ENCODE assay signal across 8 cellular contexts in the genomic region with DNA sequence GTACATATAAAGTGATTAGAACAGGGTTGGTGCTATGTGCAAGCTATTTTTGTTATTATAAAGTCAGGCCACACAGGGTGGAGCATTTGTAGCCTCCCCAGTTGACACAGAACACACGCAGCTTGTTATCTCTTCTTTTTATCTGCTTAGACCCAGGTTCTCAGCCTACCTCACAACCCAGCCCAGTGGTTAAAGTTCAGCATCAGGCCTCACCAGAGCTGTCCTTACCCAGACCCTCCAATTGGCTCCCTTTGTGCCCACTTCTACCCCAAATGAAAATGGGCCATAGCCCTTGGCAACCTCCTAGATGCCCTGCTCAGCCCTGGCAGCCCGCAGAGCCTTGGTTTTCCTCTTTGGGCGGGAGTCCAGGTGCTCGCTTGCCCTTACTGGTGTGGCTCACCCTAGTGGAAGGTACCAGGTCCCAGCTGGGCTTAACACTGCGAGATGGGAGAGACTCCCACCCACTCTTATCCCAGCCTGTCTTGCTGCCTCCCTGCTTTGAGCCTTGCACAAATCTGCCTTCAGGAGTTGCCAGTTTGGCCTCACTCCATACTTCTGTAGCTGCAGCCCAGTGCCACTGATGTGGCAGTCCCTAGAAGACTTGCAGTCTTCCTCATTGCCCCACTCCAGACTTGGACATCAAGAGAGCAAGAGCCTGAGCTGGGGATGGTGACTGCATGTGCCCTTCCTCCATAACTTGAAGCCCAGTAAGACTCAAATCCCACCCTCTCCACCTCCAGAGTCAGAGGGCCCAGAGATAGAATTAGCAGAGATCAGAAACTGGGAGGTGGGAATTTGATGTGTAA. TPM values are rescaled to one million over a fixed set of nuclear protein-coding genes. Genes with fewer than 3 reads are reported as not detected.
DNase-seq lines count a peak whose midpoint lies in the region; ATAC-seq, FAIRE-seq and TF ChIP-seq lines count a peak whose summit lies in the region.

No MANE protein-coding gene starts in this region.

- H3K4me1 ChIP-seq in kidney (ENCODE audit: control insufficient read depth in 1 of 2, insufficient read depth in 1 of 2, low read depth in 1 of 2, low read length in 2 of 2) (peaks cover 5 to 12% of the 10 kb centered on the region in 2 donors), stomach smooth muscle (ENCODE audit: control insufficient read depth, insufficient read depth, low read length) (peaks cover 36% of the 10 kb centered on the region)

- ATAC-seq in GM21423 (IDR thresholded peaks at IDR 0.05; ENCODE audit: unreplicated experiment) = no peak

- H3K4me3 ChIP-seq in kidney (ENCODE audit: low read length in 2 of 2) = peak overlapping the region; percentile 79 to 93
- peak overlapping the region; percentile 88 to 97 for H3K4me3 ChIP-seq in stomach smooth muscle (ENCODE audit: low read length in 2 of 2)

- no peaks in the 10 kb centered on the region for H3K9me3 Mint-ChIP-seq in T-helper 1 cell treated with Interleukin-12 subunit alpha and Interleukin-12 subunit beta and Interleukin-4 antibody, amounts not matched to agents 30 μg/mL and 1 μg/mL, for 36 hours
- H3K9me3 Mint-ChIP-seq in activated CD4-positive, alpha-beta memory T cell treated with anti-CD3 and anti-CD28 coated beads for 36 hours = no peaks in the 10 kb centered on the region

- TF ChIP-seq CTCF in kidney (IDR thresholded peaks at IDR 0.05; ENCODE audit: borderline replicate concordance, extremely low read depth, insufficient read depth) = no peak

- peaks cover 56% of the 10 kb centered on the region for H3K4me1 Mint-ChIP-seq in T-helper 1 cell treated with Interleukin-12 subunit alpha and Interleukin-12 subunit beta and Interleukin-4 antibody, amounts not matched to agents 30 μg/mL and 1 μg/mL, for 36 hours (ENCODE audit: low read depth)
- H3K4me1 Mint-ChIP-seq in activated CD4-positive, alpha-beta memory T cell treated with anti-CD3 and anti-CD28 coated beads for 36 hours (ENCODE audit: low read depth) = peaks cover 54% of the 10 kb centered on the region

- peaks cover 38% of the 10 kb centered on the region for H3K36me3 Mint-ChIP-seq in T-helper 1 cell treated with Interleukin-12 subunit alpha and Interleukin-12 subunit beta and Interleukin-4 antibody, amounts not matched to agents 30 μg/mL and 1 μg/mL, for 36 hours (ENCODE audit: low read depth)
- H3K36me3 Mint-ChIP-seq in activated CD4-positive, alpha-beta memory T cell treated with anti-CD3 and anti-CD28 coated beads for 36 hours = peaks cover 26% of the 10 kb centered on the region

- peak overlapping the region; percentile 86 for H3K27ac Mint-ChIP-seq in T-helper 1 cell treated with Interleukin-12 subunit alpha and Interleukin-12 subunit beta and Interleukin-4 antibody, amounts not matched to agents 30 μg/mL and 1 μg/mL, for 36 hours
- peak overlapping the region; percentile 89 for H3K27ac Mint-ChIP-seq in activated CD4-positive, alpha-beta memory T cell treated with anti-CD3 and anti-CD28 coated beads for 36 hours

- H3K27ac ChIP-seq in kidney (ENCODE audit: low read depth in 2 of 2, low read length in 2 of 2) = no peak overlapping the region
- H3K27ac ChIP-seq in stomach smooth muscle (ENCODE audit: low read length) = peak overlapping the region; percentile 67

- CTCF ChIA-PET in activated CD4-positive, alpha-beta memory T cell treated with anti-CD3 and anti-CD28 coated beads for 36 hours (lab: Charles Lee) = interaction anchor here (0.6 to 6.4 kb wide), 4 partner anchors 11 to 78 kb away, joined by 3 to 53 read pairs (median 4); no protein-coding TSS in a partner anchor

- peak overlapping the region; percentile 94 for H3K4me3 Mint-ChIP-seq in T-helper 1 cell treated with Interleukin-12 subunit alpha and Interleukin-12 subunit beta and Interleukin-4 antibody, amounts not matched to agents 30 μg/mL and 1 μg/mL, for 36 hours
- peak overlapping the region; percentile 96 for H3K4me3 Mint-ChIP-seq in activated CD4-positive, alpha-beta memory T cell treated with anti-CD3 and anti-CD28 coated beads for 36 hours

- POLR2A ChIA-PET in activated CD4-positive, alpha-beta memory T cell treated with anti-CD3 and anti-CD28 coated beads for 36 hours (lab: Charles Lee) = interaction anchor here (0.9 to 2.8 kb wide), 9 partner anchors 11 to 202 kb away, joined by 3 to 28 read pairs (median 5); a partner anchor contains a TSS

- FAIRE-seq in kidney (lab: Jason Lieb, UNC) = no peak

- H3K9me3 ChIP-seq in kidney (ENCODE audit: control insufficient read depth in 1 of 2, low read length in 2 of 2) (no peaks in the 10 kb centered on the region), stomach smooth muscle (ENCODE audit: control insufficient read depth in 2 of 2, low read length in 2 of 2) (no peaks in the 10 kb centered on the region)

- H3K36me3 ChIP-seq in kidney (ENCODE audit: control insufficient read depth in 1 of 2, insufficient read depth in 2 of 2, low read length in 2 of 2) = no peaks in the 10 kb centered on the region
- H3K36me3 ChIP-seq in stomach smooth muscle (ENCODE audit: control insufficient read depth in 2 of 2, insufficient read depth in 2 of 2, low read length in 2 of 2) = no peaks in the 10 kb centered on the region

- H3K27me3 Mint-ChIP-seq in T-helper 1 cell treated with Interleukin-12 subunit alpha and Interleukin-12 subunit beta and Interleukin-4 antibody, amounts not matched to agents 30 μg/mL and 1 μg/mL, for 36 hours (ENCODE audit: low read depth) = no peaks in the 10 kb centered on the region
- H3K27me3 Mint-ChIP-seq in activated CD4-positive, alpha-beta memory T cell treated with anti-CD3 and anti-CD28 coated beads for 36 hours = no peaks in the 10 kb centered on the region

- no peaks in the 10 kb centered on the region for H3K27me3 ChIP-seq in stomach smooth muscle (ENCODE audit: control insufficient read depth in 1 of 2, insufficient read depth in 2 of 2, low read length in 2 of 2)

- no peak for DNase-seq in T-helper 1 cell
- no peak for DNase-seq in activated CD4-positive, alpha-beta memory T cell treated with anti-CD3 and anti-CD28 coated beads for 36 hours
- no peak for DNase-seq in kidney
- no peak for DNase-seq in mucosa of gallbladder (ENCODE audit: low spot score)
- DNase-seq in DMS79 (lab: John Stamatoyannopoulos, UW) = no peak

- no peak overlapping the region for H3K9ac ChIP-seq in kidney (ENCODE audit: low read length in 2 of 2)
- H3K9ac ChIP-seq in stomach smooth muscle (ENCODE audit: low read length in 2 of 2) = peak overlapping the region; percentile 47 to 83

- intact Hi-C loops in activated CD4-positive, alpha-beta memory T cell treated with anti-CD3 and anti-CD28 coated beads for 36 hours (cut with micrococcal nuclease) = no loop called here
- intact Hi-C loops in kidney (cut with DNase I) = no loop called here

RNA-seq across cellular contexts. Expression of a gene that starts 1.2 kb away (rescaled TPM):
- 10 to 100 TPM; 36.6 to 38.6 TPM for total RNA-seq in activated CD4-positive, alpha-beta memory T cell treated with anti-CD3 and anti-CD28 coated beads for 36 hours
- total RNA-seq in kidney = 75.0 TPM
- 60.6 TPM for polyA plus RNA-seq in kidney (ENCODE audit: insufficient read depth, low read depth, low replicate concordance)
- total RNA-seq in mucosa of gallbladder = 65.9 TPM

RNA-seq across cellular contexts. Expression of a gene that starts 4.2 kb away (rescaled TPM):
- total RNA-seq in activated CD4-positive, alpha-beta memory T cell treated with anti-CD3 and anti-CD28 coated beads for 36 hours = 10 to 100 TPM; 75.2 to 77.3 TPM
- 7.1 TPM for total RNA-seq in kidney
- polyA plus RNA-seq in kidney (ENCODE audit: insufficient read depth, low read depth, low replicate concordance) = 21.9 TPM
- 39.8 TPM for total RNA-seq in mucosa of gallbladder

RNA-seq across cellular contexts. Expression of a gene that starts 20.1 kb away (rescaled TPM):
- total RNA-seq in activated CD4-positive, alpha-beta memory T cell treated with anti-CD3 and anti-CD28 coated beads for 36 hours = 10 to 100 TPM; 38.0 to 42.0 TPM
- total RNA-seq in kidney (19.0 TPM), mucosa of gallbladder (44.0 TPM)
- polyA plus RNA-seq in kidney (ENCODE audit: insufficient read depth, low read depth, low replicate concordance) = 60.7 TPM

RNA-seq across cellular contexts. Expression of a gene that starts 26.3 kb away (rescaled TPM):
- 100 to 1,000 TPM; 153 to 159 TPM for total RNA-seq in activated CD4-positive, alpha-beta memory T cell treated with anti-CD3 and anti-CD28 coated beads for 36 hours
- 7.4 TPM for total RNA-seq in kidney
- 123 TPM for polyA plus RNA-seq in kidney (ENCODE audit: insufficient read depth, low read depth, low replicate concordance)
- 6.4 TPM for total RNA-seq in mucosa of gallbladder

RNA-seq across cellular contexts. Expression of a gene that starts 41.5 kb away (rescaled TPM):
- 10 to 100 TPM; 14.2 to 17.5 TPM for total RNA-seq in activated CD4-positive, alpha-beta memory T cell treated with anti-CD3 and anti-CD28 coated beads for 36 hours
- 10.2 TPM for total RNA-seq in kidney
- 4.1 TPM for polyA plus RNA-seq in kidney (ENCODE audit: insufficient read depth, low read depth, low replicate concordance)
- 9.0 TPM for total RNA-seq in mucosa of gallbladder

Comparison
In these comparisons a context has a peak if more than half of its experiments do, and no peak if none do; other contexts are left out.
1. H3K9ac ChIP-seq: peak in stomach smooth muscle (2 of 2); none in kidney (0 of 2).